11 cellular contexts compared by ENCODE assay signal in the genomic region with DNA sequence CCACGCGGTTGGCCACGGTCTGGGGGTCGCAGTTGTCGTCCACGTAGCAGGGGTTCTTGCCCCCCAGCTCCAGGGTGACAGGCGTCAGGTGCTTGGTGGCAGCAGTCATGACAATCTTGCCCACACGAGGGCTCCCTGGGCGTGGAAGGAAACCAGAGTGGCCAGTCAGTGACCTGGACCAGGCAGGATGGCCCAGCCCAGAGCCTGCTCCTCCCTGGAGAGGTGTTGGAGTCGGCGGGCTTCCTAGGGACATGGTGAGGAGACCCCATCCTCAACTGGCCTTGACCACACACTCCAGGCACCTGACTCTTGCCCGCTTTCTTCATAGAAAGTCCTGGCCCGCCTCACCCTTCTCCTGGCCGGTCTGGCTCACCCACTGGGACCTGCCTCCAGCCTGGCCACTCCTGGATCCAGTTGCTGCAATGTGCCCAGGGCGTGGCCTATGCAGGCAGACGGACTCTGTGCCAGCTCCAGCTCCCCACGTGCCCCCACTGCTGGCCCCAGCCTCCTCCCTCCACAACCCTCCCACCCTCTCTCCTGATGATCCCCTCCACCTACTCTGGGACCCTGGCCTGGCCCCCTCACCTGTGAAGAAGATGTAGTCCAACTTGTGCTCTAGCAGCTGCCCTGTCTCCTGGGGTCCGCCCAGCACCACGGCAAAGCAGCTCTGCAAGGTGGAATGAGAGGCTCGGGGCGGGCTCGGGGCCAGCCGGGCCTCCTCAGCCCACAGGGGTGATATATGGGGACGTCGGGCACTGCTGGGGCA. TPM values are rescaled to one million over a fixed set of nuclear protein-coding genes. Genes with fewer than 3 reads are reported as not detected.
DNase-seq lines count a peak whose midpoint lies in the region; TF ChIP-seq lines count a peak whose summit lies in the region.
"Had no signal": no experiment of that assay in that cellular context is flagged by ENCODE, and none has a peak within 500 bp of the region (broad histone marks: within the 10 kb centered on the region; RNA-seq: fewer than 3 reads in every experiment).

No MANE protein-coding gene starts in this region.

- intact Hi-C loops in activated CD4-positive, alpha-beta memory T cell treated with anti-CD3 and anti-CD28 coated beads for 36 hours (cut with micrococcal nuclease), result no loop called here

- H3K4me3 ChIP-seq in LNCaP clone FGC (ENCODE audit: low read depth, low read length), result no peak overlapping the region
- H3K4me3 ChIP-seq in epithelial cell of proximal tubule (ENCODE audit: low read depth, low read length), result no peak overlapping the region
- H3K4me3 ChIP-seq: tibial artery had no signal

- H3K27me3 Mint-ChIP-seq in progenitor cell of endocrine pancreas, result no peaks in the 10 kb centered on the region
- H3K27me3 Mint-ChIP-seq in activated CD4-positive, alpha-beta memory T cell treated with anti-CD3 and anti-CD28 coated beads for 36 hours, result no peaks in the 10 kb centered on the region

- CTCF ChIA-PET in activated CD4-positive, alpha-beta memory T cell treated with anti-CD3 and anti-CD28 coated beads for 36 hours (lab: Charles Lee), result interaction anchor here (1.1 kb wide), 1 partner anchor 36 kb away, joined by 4 read pairs; a partner anchor contains a TSS

- DNase-seq in GM03348 (ENCODE audit: low spot score), result peak; percentile 8
- no peak for DNase-seq in LNCaP clone FGC (ENCODE audit: low read depth)
- DNase-seq in epithelial cell of proximal tubule (ENCODE audit: low read depth), result no peak
- no peak for DNase-seq in progenitor cell of endocrine pancreas (ENCODE audit: low spot score, unreplicated experiment)
- no peak for DNase-seq in activated gamma-delta T cell (lab: John Stamatoyannopoulos, UW)
- no peak for DNase-seq in activated CD4-positive, alpha-beta memory T cell treated with anti-CD3 and anti-CD28 coated beads for 36 hours
- no peak for DNase-seq in superior temporal gyrus (ENCODE audit: extremely low spot score)
- DNase-seq: effector CD4-positive, alpha-beta T cell; NCI-H2081; stimulated activated CD4-positive, alpha-beta T cell treated with anti-CD3 and anti-CD28 coated beads, Interleukin-4, amount 100 ng/mL, for 4 hours had no signal

- no peaks in the 10 kb centered on the region for H3K9me3 Mint-ChIP-seq in progenitor cell of endocrine pancreas (ENCODE audit: low read depth)
- no peaks in the 10 kb centered on the region for H3K9me3 Mint-ChIP-seq in activated CD4-positive, alpha-beta memory T cell treated with anti-CD3 and anti-CD28 coated beads for 36 hours

- no peak overlapping the region for H3K4me3 Mint-ChIP-seq in progenitor cell of endocrine pancreas (ENCODE audit: low read depth)
- no peak overlapping the region for H3K4me3 Mint-ChIP-seq in activated CD4-positive, alpha-beta memory T cell treated with anti-CD3 and anti-CD28 coated beads for 36 hours

- peak; percentile 68 for TF ChIP-seq CTCF in LNCaP clone FGC (IDR thresholded peaks at IDR 0.05; ENCODE audit: control insufficient read depth, extremely low read depth, insufficient read depth)
- TF ChIP-seq CTCF in epithelial cell of proximal tubule (conservative IDR thresholded peaks at IDR 0.05; ENCODE audit: low read depth, low read length), result peak; percentile 51
- TF ChIP-seq CTCF in progenitor cell of endocrine pancreas (IDR thresholded peaks at IDR 0.05; ENCODE audit: unreplicated experiment), result peak; percentile 39

- no peaks in the 10 kb centered on the region for H3K36me3 Mint-ChIP-seq in progenitor cell of endocrine pancreas (ENCODE audit: insufficient read depth)
- H3K36me3 Mint-ChIP-seq in activated CD4-positive, alpha-beta memory T cell treated with anti-CD3 and anti-CD28 coated beads for 36 hours, result no peaks in the 10 kb centered on the region

- no peak overlapping the region for H3K27ac Mint-ChIP-seq in progenitor cell of endocrine pancreas
- no peak overlapping the region for H3K27ac Mint-ChIP-seq in activated CD4-positive, alpha-beta memory T cell treated with anti-CD3 and anti-CD28 coated beads for 36 hours

- no peaks in the 10 kb centered on the region for H3K4me1 Mint-ChIP-seq in progenitor cell of endocrine pancreas (ENCODE audit: low read depth)
- no peaks in the 10 kb centered on the region for H3K4me1 Mint-ChIP-seq in activated CD4-positive, alpha-beta memory T cell treated with anti-CD3 and anti-CD28 coated beads for 36 hours (ENCODE audit: low read depth)

- POLR2A ChIA-PET in activated CD4-positive, alpha-beta memory T cell treated with anti-CD3 and anti-CD28 coated beads for 36 hours (lab: Charles Lee), result no interaction called here

RNA-seq across cellular contexts. Expression of a gene that starts 8.7 kb away (rescaled TPM):
- total RNA-seq in epithelial cell of proximal tubule, result 0.51 TPM in 1 of 2 replicates, not detected in the other
- total RNA-seq in progenitor cell of endocrine pancreas, result 0.67 and 1.6 TPM in 2 replicates
- total RNA-seq in activated CD4-positive, alpha-beta memory T cell treated with anti-CD3 and anti-CD28 coated beads for 36 hours, result not detected

RNA-seq across cellular contexts. Expression of a gene that starts 15.2 kb away (rescaled TPM):
- not detected in 2 replicates for total RNA-seq in epithelial cell of proximal tubule
- 3.0 and 3.4 TPM in 2 replicates for total RNA-seq in progenitor cell of endocrine pancreas
- total RNA-seq in activated CD4-positive, alpha-beta memory T cell treated with anti-CD3 and anti-CD28 coated beads for 36 hours, result under 1 TPM; 0.29 to 0.33 TPM

RNA-seq across cellular contexts. Expression of a gene that starts 26.2 kb away (rescaled TPM):
- total RNA-seq in epithelial cell of proximal tubule, result not detected in 2 replicates
- total RNA-seq in progenitor cell of endocrine pancreas, result not detected in 2 replicates
- not detected for total RNA-seq in activated CD4-positive, alpha-beta memory T cell treated with anti-CD3 and anti-CD28 coated beads for 36 hours

RNA-seq across cellular contexts. Expression of a gene that starts 36.0 kb away (rescaled TPM):
- total RNA-seq in epithelial cell of proximal tubule (23.4 and 29.3 TPM in 2 replicates), progenitor cell of endocrine pancreas (5.1 and 6.3 TPM in 2 replicates)
- 10 to 100 TPM; 23.3 to 24.3 TPM for total RNA-seq in activated CD4-positive, alpha-beta memory T cell treated with anti-CD3 and anti-CD28 coated beads for 36 hours

RNA-seq across cellular contexts. Expression of a gene that starts 59.0 kb away (rescaled TPM):
- 226 and 258 TPM in 2 replicates for total RNA-seq in epithelial cell of proximal tubule
- total RNA-seq in progenitor cell of endocrine pancreas, result 137 and 150 TPM in 2 replicates
- total RNA-seq in activated CD4-positive, alpha-beta memory T cell treated with anti-CD3 and anti-CD28 coated beads for 36 hours, result 100 to 1,000 TPM; 279 to 287 TPM
